8 cellular contexts compared by ENCODE assay signal in genomic region chr15:40217166-40217785, GRCh38.
DNase-seq lines count a peak whose midpoint lies in the region; ATAC-seq, FAIRE-seq and TF ChIP-seq lines count a peak whose summit lies in the region.

No MANE protein-coding gene starts in this region.

- H3K4me3 ChIP-seq in AG10803 (ENCODE audit: low read length) (no peak overlapping the region), MM.1S (ENCODE audit: low read length) (no peak overlapping the region), SK-N-MC (no peak overlapping the region)

- H3K9ac ChIP-seq in MM.1S (ENCODE audit: low read length) = no peak overlapping the region
- H3K9ac ChIP-seq in SK-N-MC (ENCODE audit: insufficient read length) = no peak overlapping the region

- no peaks in the 10 kb centered on the region for H3K27me3 ChIP-seq in MM.1S (replicated peaks; ENCODE audit: insufficient read depth, low read length)

- H3F3A ChIP-seq in MM.1S (ENCODE audit: insufficient read depth, low read length) = 0 out of 2 replicates have a peak, but pooled peaks cover 4% of the 10 kb centered on the region

- H2AFZ ChIP-seq in MM.1S (ENCODE audit: low read length) = no peak overlapping the region

- TF ChIP-seq CTCF in AG10803 (conservative IDR thresholded peaks at IDR 0.05; ENCODE audit: low read length) = peak; percentile 85
- peak; percentile 74 for TF ChIP-seq CTCF in GM12873 (IDR thresholded peaks at IDR 0.05; ENCODE audit: insufficient read depth, low read depth, low read length, missing control alignments)
- peak; percentile 75 for TF ChIP-seq CTCF in MM.1S (IDR thresholded peaks at IDR 0.05; ENCODE audit: low read length)

- no peaks in the 10 kb centered on the region for H3K9me2 ChIP-seq in MM.1S (replicated peaks; ENCODE audit: insufficient read depth, low read length)

- FAIRE-seq in colon (lab: Jason Lieb, UNC) = peak; percentile 55

- H3K79me2 ChIP-seq in MM.1S (ENCODE audit: low read length) = no peaks in the 10 kb centered on the region

- no peaks in the 10 kb centered on the region for H3K9me3 ChIP-seq in MM.1S (replicated peaks; ENCODE audit: insufficient read depth, low read length)
- H3K9me3 ChIP-seq in SK-N-MC (ENCODE audit: low read depth, low read length) = no peaks in the 10 kb centered on the region

- no peak for ATAC-seq in GM18520 (IDR thresholded peaks at IDR 0.05; ENCODE audit: unreplicated experiment)

- H3K27ac ChIP-seq in MM.1S (ENCODE audit: low read length) (no peak overlapping the region), SK-N-MC (no peak overlapping the region)

- H3K4me2 ChIP-seq in MM.1S (ENCODE audit: low read depth, low read length) = no peak overlapping the region

- H4K20me1 ChIP-seq in MM.1S (ENCODE audit: insufficient read depth, low read length) = no peaks in the 10 kb centered on the region

- H3K36me3 ChIP-seq in MM.1S (replicated peaks; ENCODE audit: insufficient read depth, low read length) = peaks cover 14% of the 10 kb centered on the region; the same call in 1 of the 2 replicates
- peaks cover 82% of the 10 kb centered on the region for H3K36me3 ChIP-seq in SK-N-MC (ENCODE audit: insufficient read depth, low read length)

- DNase-seq in AG10803 (ENCODE audit: low read depth) (peak; percentile 67), MM.1S (peak; percentile 77), SK-N-MC (ENCODE audit: low read depth, low spot score) (peak; percentile 47), left kidney (ENCODE audit: low read depth, low spot score) (peak; percentile 88)
- peak in 4 of 6 experiments; percentile 5 to 68 (median 46) for DNase-seq in stimulated activated naive CD4-positive, alpha-beta T cell (lab: John Stamatoyannopoulos, UW)

- H3K4me1 ChIP-seq in MM.1S (ENCODE audit: low read length) = no peaks in the 10 kb centered on the region
